ENCODE assay signal across 8 cellular contexts in the genomic region with DNA sequence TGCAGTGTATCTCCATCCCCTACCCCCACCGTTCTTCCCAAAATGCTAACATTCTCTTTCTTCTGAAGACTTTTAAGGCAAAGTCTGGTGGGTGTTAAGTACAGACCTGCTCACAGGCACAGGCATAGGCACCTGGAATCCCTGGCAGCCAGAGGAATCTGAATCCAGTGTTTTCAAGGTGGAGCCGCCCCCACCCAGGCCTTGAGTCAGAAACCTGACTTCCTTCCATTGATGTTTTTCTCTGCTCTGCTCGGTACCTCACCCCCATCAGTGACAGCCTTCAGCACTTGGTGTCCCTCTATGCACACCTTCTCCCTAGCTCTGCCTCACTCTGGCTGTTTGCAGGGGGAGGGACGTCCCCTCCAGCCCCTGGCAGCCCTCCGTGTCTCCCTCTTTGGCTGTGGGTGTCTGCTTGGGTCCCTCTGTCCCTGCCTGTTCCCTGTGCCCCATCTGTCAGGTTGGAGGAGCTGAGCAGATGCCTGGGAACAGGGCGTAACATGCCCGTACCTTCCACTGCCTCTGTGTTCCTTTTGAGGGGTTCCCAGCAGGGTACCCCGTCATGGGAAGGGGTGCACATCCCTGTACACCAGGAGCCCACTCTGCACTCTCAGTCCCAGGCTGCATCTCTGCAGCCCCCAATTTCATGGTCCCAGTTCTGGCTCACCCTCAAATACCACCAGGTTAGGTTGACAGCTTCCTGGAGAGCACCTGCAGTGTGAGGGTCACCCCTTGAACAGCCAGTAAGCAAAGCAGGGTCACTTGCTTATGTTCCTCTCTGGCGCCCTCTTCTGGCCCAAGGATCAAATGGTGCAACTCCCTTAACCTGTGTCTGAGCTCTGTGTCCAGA. TPM values are rescaled to one million over a fixed set of nuclear protein-coding genes. Genes with fewer than 3 reads are reported as not detected.
A peak's percentile ranks its signal among the peaks of the same experiment; 100 is the strongest.
DNase-seq lines count a peak whose midpoint lies in the region; ATAC-seq and TF ChIP-seq lines count a peak whose summit lies in the region.

No MANE protein-coding gene starts in this region.

- H3K36me3 ChIP-seq in SK-N-MC (ENCODE audit: insufficient read depth, low read length): no peaks in the 10 kb centered on the region; the same call in 1 of the 2 replicates

- H3K4me3 ChIP-seq in GM12865 (ENCODE audit: low read depth, low read length) (no peak overlapping the region), SK-N-MC (no peak overlapping the region)

- H3K27ac ChIP-seq in SK-N-MC: no peak overlapping the region

- H3K9ac ChIP-seq in SK-N-MC (ENCODE audit: insufficient read length): no peak overlapping the region

- TF ChIP-seq CTCF in GM12865 (IDR thresholded peaks at IDR 0.05; ENCODE audit: insufficient read depth, low read depth, low read length, missing control alignments): peak; percentile 88

- no peaks in the 10 kb centered on the region for H3K9me3 ChIP-seq in SK-N-MC (ENCODE audit: low read depth, low read length)

- peak; percentile 90 for DNase-seq in GM12865 (ENCODE audit: low read depth)
- DNase-seq in M059J (ENCODE audit: low read depth): peak; percentile 83
- DNase-seq in SK-N-MC (ENCODE audit: low read depth, low spot score): peak; percentile 35
- DNase-seq in activated gamma-delta T cell treated with anti-CD3 and anti-CD28 coated beads, Interleukin-2, amount 50 U/mL, for 16 hours (ENCODE audit: low read depth): peak; percentile 71
- peak; percentile 51 for DNase-seq in globus pallidus (ENCODE audit: low spot score)
- peak; percentile 72 for DNase-seq in pons (ENCODE audit: low spot score)
- DNase-seq in ureter (ENCODE audit: low spot score): peak; percentile 78

- ATAC-seq in GM18870 (IDR thresholded peaks at IDR 0.05; ENCODE audit: unreplicated experiment): no peak

RNA-seq across cellular contexts. Expression of a gene that starts 6.7 kb away (rescaled TPM):
- 13.5 and 27.0 TPM in 2 replicates for total RNA-seq in M059J (2014; rRNA removed; shearing (Covaris generic))
- 27.1 TPM for total RNA-seq in ureter

RNA-seq across cellular contexts. Expression of a gene that starts 7.1 kb away (rescaled TPM):
- 33.7 and 38.9 TPM in 2 replicates for total RNA-seq in M059J (2014; rRNA removed; shearing (Covaris generic))
- total RNA-seq in ureter: 74.6 TPM

RNA-seq across cellular contexts. Expression of a gene that starts 8.9 kb away (rescaled TPM):
- not detected in 2 replicates for total RNA-seq in M059J (2014; rRNA removed; shearing (Covaris generic))
- total RNA-seq in ureter: 1.2 TPM

Comparison
In these comparisons a context has a peak if more than half of its experiments do, and no peak if none do; other contexts are left out.
1. DNase-seq: peak in every context shown above with its lines; median percentile 90 in GM12865; 83 in M059J; 78 in ureter; 72 in pons; 71 in activated gamma-delta T cell treated with anti-CD3 and anti-CD28 coated beads, Interleukin-2, amount 50 U/mL, for 16 hours; 51 in globus pallidus; 35 in SK-N-MC.